ENCODE assay signal across 8 cellular contexts in the genomic region with DNA sequence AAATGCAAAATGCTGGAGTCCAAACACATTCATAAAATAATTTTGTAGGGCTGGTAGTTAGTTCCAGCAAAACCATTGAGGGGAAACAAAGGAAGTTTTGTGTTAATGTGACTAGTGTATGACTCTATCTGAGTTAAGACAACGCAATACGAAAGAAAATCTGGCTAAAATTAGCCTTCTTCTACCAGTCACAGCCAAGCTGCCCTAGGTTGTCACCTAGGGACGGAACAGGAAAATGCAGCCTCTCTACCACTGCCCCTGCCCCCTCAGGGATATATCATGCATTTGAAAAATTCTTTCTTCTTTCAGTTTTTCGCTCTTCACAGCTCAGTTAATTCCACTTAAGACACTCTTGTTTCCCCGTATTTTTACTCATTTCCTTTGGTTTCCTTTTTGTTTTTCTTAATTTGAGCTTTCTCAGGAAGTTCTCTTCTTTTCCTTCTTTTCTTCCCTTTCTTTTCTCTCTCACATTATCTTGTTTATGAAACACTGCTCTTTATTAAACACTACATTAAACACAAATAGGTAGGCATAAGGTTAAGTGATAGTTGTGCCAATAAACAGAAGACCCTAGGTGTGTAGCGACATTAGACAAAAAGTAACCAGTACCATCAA.
DNase-seq lines count a peak whose midpoint lies in the region; ATAC-seq and TF ChIP-seq lines count a peak whose summit lies in the region.

No MANE protein-coding gene starts in this region.

- H3K27me3 ChIP-seq in ACC112 (ENCODE audit: insufficient read depth, low read length), result no peaks in the 10 kb centered on the region

- TF ChIP-seq CTCF in coronary artery (IDR thresholded peaks at IDR 0.05), result no peak

- ATAC-seq in GM18861 (IDR thresholded peaks at IDR 0.05; ENCODE audit: unreplicated experiment) (peak; percentile 87), GM18909 (IDR thresholded peaks at IDR 0.05; ENCODE audit: poor library complexity, unreplicated experiment) (no peak)

- peak overlapping the region; percentile 62 for H2AFZ ChIP-seq in ACC112 (ENCODE audit: low read length, unreplicated experiment)

- H3K4me3 ChIP-seq in ACC112 (ENCODE audit: low read depth, low read length) (no peak overlapping the region), coronary artery (no peak overlapping the region)

- peak; percentile 11 for DNase-seq in NCI-H1092 (lab: John Stamatoyannopoulos, UW)
- DNase-seq in epidermal melanocyte (ENCODE audit: insufficient read length, low spot score), result peak; percentile 47
- DNase-seq in pons (ENCODE audit: low spot score), result peak; percentile 77
- DNase-seq in activated naive CD4-positive, alpha-beta T cell (lab: John Stamatoyannopoulos, UW), result no peak
- no peak for DNase-seq in coronary artery (ENCODE audit: low spot score)

- no peak overlapping the region for H3K27ac ChIP-seq in ACC112 (ENCODE audit: low read depth, low read length)
- no peak overlapping the region for H3K27ac ChIP-seq in coronary artery

- H3K4me1 ChIP-seq in ACC112 (ENCODE audit: control insufficient read depth, insufficient read depth, low read length, unreplicated experiment), result peaks cover 8% of the 10 kb centered on the region

- H3K36me3 ChIP-seq in ACC112 (ENCODE audit: insufficient read depth, low read length), result no peaks in the 10 kb centered on the region

- no peaks in the 10 kb centered on the region for H3K79me2 ChIP-seq in ACC112 (ENCODE audit: control insufficient read depth, insufficient read depth, low read length, unreplicated experiment)

Comparison
In these comparisons a context has a peak if more than half of its experiments do, and no peak if none do; other contexts are left out.
1. DNase-seq: peak in NCI-H1092 (single experiment), epidermal melanocyte (single experiment) and pons (single experiment); none in activated naive CD4-positive, alpha-beta T cell (0 of 4) and coronary artery (single experiment).